In genomic region chrX:148808825-148809224, GRCh38 we compare ENCODE assay signal across 36 cellular contexts.
"Had no signal": no experiment of that assay in that cellular context is flagged by ENCODE, and none has a peak within 500 bp of the region (broad histone marks: within the 10 kb centered on the region; RNA-seq: fewer than 3 reads in every experiment).

No MANE protein-coding gene starts in this region.

- H3K4me3 ChIP-seq: adrenal gland, ascending aorta, breast epithelium, cardiac muscle cell, colonic mucosa had no signal

- H3K4me3 Mint-ChIP-seq: activated CD4-positive, alpha-beta memory T cell treated with anti-CD3 and anti-CD28 coated beads for 36 hours; activated CD4-positive, alpha-beta T cell treated with anti-CD3 and anti-CD28 coated beads for 36 hours; activated CD4-positive, alpha-beta T cell treated with anti-CD3 and anti-CD28 coated beads, Interleukin-2, amount 10 ng/mL, durations not matched to agents 24 days and 14 days; activated CD8-positive, alpha-beta memory T cell treated with anti-CD3 and anti-CD28 coated beads, Interleukin-2, amount 10 ng/mL, durations not matched to agents 7 days and 5 days; activated CD8-positive, alpha-beta T cell treated with anti-CD3 and anti-CD28 coated beads, Interleukin-2, amount 10 ng/mL, durations not matched to agents 7 days and 5 days; activated naive CD4-positive, alpha-beta T cell treated with anti-CD3 and anti-CD28 coated beads for 36 hours; activated naive CD4-positive, alpha-beta T cell treated with anti-CD3 and anti-CD28 coated beads, Interleukin-2, amount 50 U/mL, for 24 hours; activated naive CD8-positive, alpha-beta T cell treated with anti-CD3 and anti-CD28 coated beads for 36 hours; activated naive CD8-positive, alpha-beta T cell treated with anti-CD3 and anti-CD28 coated beads, Interleukin-2, amount 50 U/mL, for 24 hours; activated T-helper 1 cell treated with anti-CD3 and anti-CD28 coated beads, Interleukin-12 subunit alpha, Interleukin-12 subunit beta, Interleukin-2, Interleukin-4 antibody, amounts not matched to agents 30 ng/mL and 10 ng/mL and 1 ng/mL, durations not matched to agents 14 hours and 24 hours and 36 hours; brain; endodermal cell; T-helper 17 cell; T-helper 2 cell treated with Interferon-gamma antibody and Interleukin-4, amounts not matched to agents 5 μg/mL and 100 μg/mL, for 36 hours had no signal

- H3K27me3 Mint-ChIP-seq: activated CD4-positive, alpha-beta memory T cell treated with anti-CD3 and anti-CD28 coated beads for 36 hours; activated CD4-positive, alpha-beta T cell treated with anti-CD3 and anti-CD28 coated beads for 36 hours; activated CD4-positive, alpha-beta T cell treated with anti-CD3 and anti-CD28 coated beads, Interleukin-2, amount 10 ng/mL, durations not matched to agents 24 days and 14 days; activated CD8-positive, alpha-beta memory T cell treated with anti-CD3 and anti-CD28 coated beads, Interleukin-2, amount 10 ng/mL, durations not matched to agents 7 days and 5 days; activated naive CD4-positive, alpha-beta T cell treated with anti-CD3 and anti-CD28 coated beads, Interleukin-2, amount 50 U/mL, for 24 hours; activated naive CD8-positive, alpha-beta T cell treated with anti-CD3 and anti-CD28 coated beads for 36 hours; activated naive CD8-positive, alpha-beta T cell treated with anti-CD3 and anti-CD28 coated beads, Interleukin-2, amount 50 U/mL, for 24 hours; T-helper 17 cell had no signal

- H3K36me3 Mint-ChIP-seq: activated CD4-positive, alpha-beta memory T cell treated with anti-CD3 and anti-CD28 coated beads for 36 hours; activated CD8-positive, alpha-beta memory T cell treated with anti-CD3 and anti-CD28 coated beads, Interleukin-2, amount 10 ng/mL, durations not matched to agents 7 days and 5 days; activated naive CD8-positive, alpha-beta T cell treated with anti-CD3 and anti-CD28 coated beads for 36 hours; brain had no signal

- H3K27ac Mint-ChIP-seq: activated CD4-positive, alpha-beta memory T cell treated with anti-CD3 and anti-CD28 coated beads for 36 hours; activated CD4-positive, alpha-beta T cell treated with anti-CD3 and anti-CD28 coated beads for 36 hours; activated CD4-positive, alpha-beta T cell treated with anti-CD3 and anti-CD28 coated beads, Interleukin-2, amount 10 ng/mL, durations not matched to agents 24 days and 14 days; activated CD8-positive, alpha-beta memory T cell treated with anti-CD3 and anti-CD28 coated beads, Interleukin-2, amount 10 ng/mL, durations not matched to agents 7 days and 5 days; activated CD8-positive, alpha-beta T cell treated with anti-CD3 and anti-CD28 coated beads, Interleukin-2, amount 10 ng/mL, durations not matched to agents 7 days and 5 days; activated naive CD4-positive, alpha-beta T cell treated with anti-CD3 and anti-CD28 coated beads for 36 hours; activated naive CD4-positive, alpha-beta T cell treated with anti-CD3 and anti-CD28 coated beads, Interleukin-2, amount 50 U/mL, for 24 hours; activated naive CD8-positive, alpha-beta T cell treated with anti-CD3 and anti-CD28 coated beads for 36 hours; activated naive CD8-positive, alpha-beta T cell treated with anti-CD3 and anti-CD28 coated beads, Interleukin-2, amount 50 U/mL, for 24 hours; activated T-helper 1 cell treated with anti-CD3 and anti-CD28 coated beads, Interleukin-12 subunit alpha, Interleukin-12 subunit beta, Interleukin-2, Interleukin-4 antibody, amounts not matched to agents 30 ng/mL and 10 ng/mL and 1 ng/mL, durations not matched to agents 14 hours and 24 hours and 36 hours; activated T-helper 2 cell treated with anti-CD3 and anti-CD28 coated beads, Interferon-gamma antibody, Interleukin-2, Interleukin-4, amounts not matched to agents 10 μg/mL and 5 μg/mL and 100 μg/mL, durations not matched to agents 14 hours and 24 hours and 36 hours; brain; endodermal cell; T-helper 17 cell; T-helper 2 cell treated with Interferon-gamma antibody and Interleukin-4, amounts not matched to agents 5 μg/mL and 100 μg/mL, for 36 hours had no signal

- H3K4me1 ChIP-seq: adrenal gland, ascending aorta, breast epithelium, colonic mucosa had no signal

- H3K27me3 ChIP-seq: ascending aorta, cardiac muscle cell, colonic mucosa had no signal

- H3K36me3 ChIP-seq: adrenal gland, ascending aorta, breast epithelium, cardiac muscle cell, colonic mucosa, WERI-Rb-1 had no signal

- H3K27ac ChIP-seq: adrenal gland, ascending aorta, breast epithelium, cardiac muscle cell, colonic mucosa, WERI-Rb-1 had no signal

- FAIRE-seq: frontal cortex had no signal

- H3K4me1 Mint-ChIP-seq: activated CD4-positive, alpha-beta T cell treated with anti-CD3 and anti-CD28 coated beads for 36 hours; activated CD4-positive, alpha-beta T cell treated with anti-CD3 and anti-CD28 coated beads, Interleukin-2, amount 10 ng/mL, durations not matched to agents 24 days and 14 days; activated CD8-positive, alpha-beta memory T cell treated with anti-CD3 and anti-CD28 coated beads, Interleukin-2, amount 10 ng/mL, durations not matched to agents 7 days and 5 days; activated naive CD4-positive, alpha-beta T cell treated with anti-CD3 and anti-CD28 coated beads, Interleukin-2, amount 50 U/mL, for 24 hours; activated naive CD8-positive, alpha-beta T cell treated with anti-CD3 and anti-CD28 coated beads for 36 hours; activated naive CD8-positive, alpha-beta T cell treated with anti-CD3 and anti-CD28 coated beads, Interleukin-2, amount 50 U/mL, for 24 hours; T-helper 17 cell had no signal

- DNase-seq: activated CD4-positive, alpha-beta memory T cell treated with anti-CD3 and anti-CD28 coated beads for 36 hours; activated CD4-positive, alpha-beta T cell treated with anti-CD3 and anti-CD28 coated beads for 36 hours; activated CD4-positive, alpha-beta T cell treated with anti-CD3 and anti-CD28 coated beads, Interleukin-2, amount 10 ng/mL, durations not matched to agents 24 days and 14 days; activated CD4-positive, CD25-positive, alpha-beta regulatory T cell; activated CD4-positive, CD25-positive, alpha-beta regulatory T cell treated with anti-CD3 and anti-CD28 coated beads, Interleukin-2, amount 50 U/mL, for 72 hours; activated CD8-positive, alpha-beta memory T cell treated with anti-CD3 and anti-CD28 coated beads, Interleukin-2, amount 10 ng/mL, durations not matched to agents 7 days and 5 days; activated CD8-positive, alpha-beta memory T cell treated with anti-CD3 and anti-CD28 coated beads, Interleukin-2, amount 50 U/mL, for 4 hours; activated CD8-positive, alpha-beta T cell treated with anti-CD3 and anti-CD28 coated beads, Interleukin-2, amount 10 ng/mL, durations not matched to agents 7 days and 5 days; activated effector memory CD4-positive, alpha-beta T cell treated with anti-CD3 and anti-CD28 coated beads, Interleukin-2, amount 50 U/mL, for 16 hours; activated naive CD4-positive, alpha-beta T cell treated with anti-CD3 and anti-CD28 coated beads for 36 hours; activated naive CD8-positive, alpha-beta T cell treated with anti-CD3 and anti-CD28 coated beads for 36 hours; activated naive CD8-positive, alpha-beta T cell treated with anti-CD3 and anti-CD28 coated beads, Interleukin-2, amount 50 U/mL, for 24 hours; activated T-cell treated with anti-CD3 and anti-CD28 coated beads, Interleukin-2, amount 50 U/mL, for 1 hour; activated T-cell treated with anti-CD3 and anti-CD28 coated beads, Interleukin-2, amount 50 U/mL, for 48 hours; adrenal gland; central memory CD4-positive, alpha-beta T cell; cerebellar nuclear complex; colonic mucosa; effector CD8-positive, alpha-beta T cell; endodermal cell; foreskin fibroblast; head of caudate nucleus; T-helper 1 cell; T-helper 17 cell; T1000; WERI-Rb-1 had no signal

- ATAC-seq: activated CD4-positive, alpha-beta T cell treated with anti-CD3 and anti-CD28 coated beads for 36 hours; activated CD8-positive, alpha-beta memory T cell treated with anti-CD3 and anti-CD28 coated beads, Interleukin-2, amount 10 ng/mL, durations not matched to agents 7 days and 5 days; activated CD8-positive, alpha-beta T cell treated with anti-CD3 and anti-CD28 coated beads, Interleukin-2, amount 10 ng/mL, durations not matched to agents 7 days and 5 days; activated naive CD8-positive, alpha-beta T cell treated with anti-CD3 and anti-CD28 coated beads, Interleukin-2, amount 50 U/mL, for 24 hours; esophagus mucosa; T-helper 17 cell had no signal

- H3K9me3 Mint-ChIP-seq: activated CD4-positive, alpha-beta memory T cell treated with anti-CD3 and anti-CD28 coated beads for 36 hours; activated CD4-positive, alpha-beta T cell treated with anti-CD3 and anti-CD28 coated beads, Interleukin-2, amount 10 ng/mL, durations not matched to agents 24 days and 14 days; activated naive CD4-positive, alpha-beta T cell treated with anti-CD3 and anti-CD28 coated beads for 36 hours; activated naive CD4-positive, alpha-beta T cell treated with anti-CD3 and anti-CD28 coated beads, Interleukin-2, amount 50 U/mL, for 24 hours; activated naive CD8-positive, alpha-beta T cell treated with anti-CD3 and anti-CD28 coated beads for 36 hours; activated naive CD8-positive, alpha-beta T cell treated with anti-CD3 and anti-CD28 coated beads, Interleukin-2, amount 50 U/mL, for 24 hours; activated T-helper 1 cell treated with anti-CD3 and anti-CD28 coated beads, Interleukin-12 subunit alpha, Interleukin-12 subunit beta, Interleukin-2, Interleukin-4 antibody, amounts not matched to agents 30 ng/mL and 10 ng/mL and 1 ng/mL, durations not matched to agents 14 hours and 24 hours and 36 hours; activated T-helper 2 cell treated with anti-CD3 and anti-CD28 coated beads, Interferon-gamma antibody, Interleukin-2, Interleukin-4, amounts not matched to agents 10 μg/mL and 5 μg/mL and 100 μg/mL, durations not matched to agents 14 hours and 24 hours and 36 hours; brain; T-helper 2 cell treated with Interferon-gamma antibody and Interleukin-4, amounts not matched to agents 5 μg/mL and 100 μg/mL, for 36 hours had no signal
